11 cellular contexts compared by ENCODE assay signal in genomic region chr14:73748858-73749357, GRCh38. TPM values are rescaled to one million over a fixed set of nuclear protein-coding genes. Genes with fewer than 3 reads are reported as not detected.
DNase-seq lines count a peak whose midpoint lies in the region; ATAC-seq and TF ChIP-seq lines count a peak whose summit lies in the region.
"Had no signal": no experiment of that assay in that cellular context is flagged by ENCODE, and none has a peak within 500 bp of the region (broad histone marks: within the 10 kb centered on the region; RNA-seq: fewer than 3 reads in every experiment).

No MANE protein-coding gene starts in this region.

- H3K27me3 Mint-ChIP-seq in CD4-positive, CD25-positive, alpha-beta regulatory T cell, result no peaks in the 10 kb centered on the region
- no peaks in the 10 kb centered on the region for H3K27me3 Mint-ChIP-seq in central memory CD8-positive, alpha-beta T cell
- no peaks in the 10 kb centered on the region for H3K27me3 Mint-ChIP-seq in nephron (ENCODE audit: low read depth)

- H3K4me3 Mint-ChIP-seq in CD4-positive, CD25-positive, alpha-beta regulatory T cell, result peak overlapping the region in 3 of 4 donors; percentile 51 to 63 (median 60)
- H3K4me3 Mint-ChIP-seq in central memory CD8-positive, alpha-beta T cell, result peak overlapping the region; percentile 60
- H3K4me3 Mint-ChIP-seq in nephron, result no peak overlapping the region

- peak overlapping the region; percentile 64 for H3K4me2 ChIP-seq in Karpas-422 (ENCODE audit: low read depth, low read length, poor library complexity, severe bottlenecking)

- H3K27ac Mint-ChIP-seq in CD4-positive, CD25-positive, alpha-beta regulatory T cell, result peak overlapping the region; percentile 6 to 83 (median 80)
- peak overlapping the region; percentile 91 for H3K27ac Mint-ChIP-seq in central memory CD8-positive, alpha-beta T cell (ENCODE audit: low read depth)
- H3K27ac Mint-ChIP-seq in nephron, result peak overlapping the region; percentile 61 to 89 (median 62)

- no peak for DNase-seq in CD4-positive, CD25-positive, alpha-beta regulatory T cell
- DNase-seq in Karpas-422 (no peak), GM19238 (ENCODE audit: insufficient read length, low spot score) (no peak), aorta (no peak), HuH-7.5 (ENCODE audit: low spot score) (no peak)
- no peak for DNase-seq in central memory CD8-positive, alpha-beta T cell (ENCODE audit: low spot score in 2 of 2)
- DNase-seq: activated gamma-delta T cell, COR-L47, occipital lobe had no signal

- no peaks in the 10 kb centered on the region for H3K9me3 Mint-ChIP-seq in CD4-positive, CD25-positive, alpha-beta regulatory T cell
- H3K9me3 Mint-ChIP-seq in central memory CD8-positive, alpha-beta T cell, result no peaks in the 10 kb centered on the region
- no peaks in the 10 kb centered on the region for H3K9me3 Mint-ChIP-seq in nephron

- H3K4me1 ChIP-seq in CD4-positive, CD25-positive, alpha-beta regulatory T cell (ENCODE audit: control insufficient read depth, insufficient read depth, low read length, poor library complexity, severe bottlenecking), result peaks cover 92% of the 10 kb centered on the region
- H3K4me1 ChIP-seq in Karpas-422 (ENCODE audit: low read length) (peaks cover 98% of the 10 kb centered on the region), aorta (ENCODE audit: control insufficient read depth in 1 of 2, insufficient read depth in 2 of 2, low read length in 2 of 2) (peaks cover 3 to 15% of the 10 kb centered on the region in 2 donors)

- no peak for TF ChIP-seq CTCF in nephron (IDR thresholded peaks at IDR 0.05; ENCODE audit: unreplicated experiment in 3 of 3)

- no peaks in the 10 kb centered on the region for H3K27me3 ChIP-seq in CD4-positive, CD25-positive, alpha-beta regulatory T cell (ENCODE audit: control insufficient read depth, insufficient read depth, low read length)
- H3K27me3 ChIP-seq in Karpas-422 (ENCODE audit: low read length) (no peaks in the 10 kb centered on the region), aorta (ENCODE audit: control insufficient read depth in 1 of 2, insufficient read depth in 2 of 2, low read length in 1 of 2) (no peaks in the 10 kb centered on the region)

- H3K9ac ChIP-seq in Karpas-422 (ENCODE audit: low read length), result no peak overlapping the region

- ATAC-seq in CD4-positive, CD25-positive, alpha-beta regulatory T cell (ENCODE audit: low read depth in 2 of 2), result no peak
- no peak for ATAC-seq in central memory CD8-positive, alpha-beta T cell (replicated peaks; ENCODE audit: extremely low read depth, poor library complexity, severe bottlenecking)
- ATAC-seq in aorta (ENCODE audit: low FRiP score) (no peak), HG02642 (IDR thresholded peaks at IDR 0.05; ENCODE audit: poor library complexity, unreplicated experiment) (no peak)

- H4K20me1 ChIP-seq in Karpas-422 (ENCODE audit: insufficient read depth, low read depth, low read length), result peaks cover 95% of the 10 kb centered on the region

- no peak overlapping the region for H3K4me3 ChIP-seq in CD4-positive, CD25-positive, alpha-beta regulatory T cell (ENCODE audit: low read depth, low read length)
- H3K4me3 ChIP-seq in Karpas-422 (ENCODE audit: low read length) (no peak overlapping the region), aorta (ENCODE audit: low read length in 2 of 2) (no peak overlapping the region)

- intact Hi-C loops in aorta (cut with DNase I), result no loop called here

- no peaks in the 10 kb centered on the region for H3K36me3 Mint-ChIP-seq in CD4-positive, CD25-positive, alpha-beta regulatory T cell
- peaks cover 12% of the 10 kb centered on the region for H3K36me3 Mint-ChIP-seq in central memory CD8-positive, alpha-beta T cell (ENCODE audit: insufficient read depth)
- H3K36me3 Mint-ChIP-seq in nephron (ENCODE audit: low read depth), result no peaks in the 10 kb centered on the region

- no peaks in the 10 kb centered on the region for H3K36me3 ChIP-seq in CD4-positive, CD25-positive, alpha-beta regulatory T cell (ENCODE audit: control insufficient read depth, insufficient read depth, low read length)
- H3K36me3 ChIP-seq in Karpas-422 (ENCODE audit: insufficient read depth, low read length) (no peaks in the 10 kb centered on the region), aorta (ENCODE audit: control insufficient read depth in 1 of 2, insufficient read depth in 2 of 2, low read length in 1 of 2) (no peaks in the 10 kb centered on the region)

- no peak overlapping the region for H3K27ac ChIP-seq in CD4-positive, CD25-positive, alpha-beta regulatory T cell (ENCODE audit: insufficient read depth, low read length, poor library complexity, severe bottlenecking)
- H3K27ac ChIP-seq in Karpas-422 (ENCODE audit: low read length) (no peak overlapping the region), aorta (ENCODE audit: low read depth in 1 of 2, low read length in 2 of 2) (no peak overlapping the region)

- 68 to 72% methylated on average over 6 of the region's 6 CpGs for WGBS in aorta, 2 donors

- H3K4me1 Mint-ChIP-seq in CD4-positive, CD25-positive, alpha-beta regulatory T cell, result peaks cover 26 to 97% (median 77%) of the 10 kb centered on the region in 4 donors
- peaks cover 93% of the 10 kb centered on the region for H3K4me1 Mint-ChIP-seq in central memory CD8-positive, alpha-beta T cell
- H3K4me1 Mint-ChIP-seq in nephron, result peaks cover 91% of the 10 kb centered on the region

- no peaks in the 10 kb centered on the region for H3K9me2 ChIP-seq in Karpas-422 (replicated peaks; ENCODE audit: insufficient read depth, low read length)

- no peaks in the 10 kb centered on the region for H3K9me3 ChIP-seq in CD4-positive, CD25-positive, alpha-beta regulatory T cell (ENCODE audit: control insufficient read depth in 2 of 2, low read length in 2 of 2)
- H3K9me3 ChIP-seq in Karpas-422 (ENCODE audit: low read length), result no peaks in the 10 kb centered on the region
- H3K9me3 ChIP-seq in aorta (ENCODE audit: control insufficient read depth, low read length), result no peaks in the 10 kb centered on the region

- no peak overlapping the region for H2AFZ ChIP-seq in Karpas-422 (ENCODE audit: low read length)

- peaks cover 99% of the 10 kb centered on the region for H3K79me2 ChIP-seq in Karpas-422 (ENCODE audit: low read length)

RNA-seq across cellular contexts. Expression of gene PNMA1, which starts 34.7 kb away (rescaled TPM):
- total RNA-seq in CD4-positive, CD25-positive, alpha-beta regulatory T cell, result 42.6 TPM
- 10 to 100 TPM; 45.2 to 54.1 (median 51.9) TPM for polyA plus RNA-seq in CD4-positive, CD25-positive, alpha-beta regulatory T cell
- total RNA-seq in Karpas-422 (2014; rRNA removed; shearing (Covaris generic); ENCODE audit: low replicate concordance), result 7.4 and 7.7 TPM in 2 replicates
- 10 to 100 TPM; 36.7 to 45.5 TPM for total RNA-seq in aorta
- polyA plus RNA-seq in aorta, result 10 to 100 TPM; 22.4 to 35.2 TPM

Comparison
In these comparisons a context has a peak if more than half of its experiments do, and no peak if none do; other contexts are left out.
1. H3K4me3 Mint-ChIP-seq: peak in CD4-positive, CD25-positive, alpha-beta regulatory T cell (3 of 4) and central memory CD8-positive, alpha-beta T cell (single experiment); none in nephron (0 of 3).
2. Peak in every context shown above with its lines, with median percentiles within 50 percentile points of each other: H3K27ac Mint-ChIP-seq.